Comparison of ENCODE assay signal across 1 cellular context in genomic region chr3:52446631-52447511, GRCh38.
A peak's percentile ranks its signal among the peaks of the same experiment; 100 is the strongest.
TF ChIP-seq lines count a peak whose summit lies in the region.

No MANE protein-coding gene starts in this region.

TF ChIP-seq in HepG2, 621 proteins besides CTCF, POLR2A, EP300 and RAD21 (continued from another document):
- TF ChIP-seq SKIL (CRISPR knock-in tag; IDR thresholded peaks at IDR 0.05; ENCODE audit: borderline replicate concordance) (no peak), KDM2A (CRISPR knock-in tag; IDR thresholded peaks at IDR 0.05; ENCODE audit: borderline replicate concordance, low read depth) (no peak; the same call in 1 of the 2 replicates), ZNF549 (CRISPR knock-in tag; IDR thresholded peaks at IDR 0.05) (no peak), ZNF569 (CRISPR knock-in tag; IDR thresholded peaks at IDR 0.05; ENCODE audit: borderline replicate concordance) (no peak), PRMT3 (CRISPR knock-in tag; IDR thresholded peaks at IDR 0.05; ENCODE audit: borderline replicate concordance, low read depth) (no peak), ATF5 (CRISPR knock-in tag; IDR thresholded peaks at IDR 0.05; ENCODE audit: low read depth) (no peak), HMGA1 (CRISPR knock-in tag; conservative IDR thresholded peaks at IDR 0.05) (no peak), KDM1A (CRISPR knock-in tag; IDR thresholded peaks at IDR 0.05) (no peak), ZNF816 (CRISPR knock-in tag; IDR thresholded peaks at IDR 0.05; ENCODE audit: borderline replicate concordance) (no peak), ZNF143 (CRISPR knock-in tag; IDR thresholded peaks at IDR 0.05) (no peak), KLF13 (CRISPR knock-in tag; IDR thresholded peaks at IDR 0.05) (peak; percentile 63; the same call in 1 of the 2 replicates), GATAD2A (CRISPR knock-in tag; IDR thresholded peaks at IDR 0.05) (peak; percentile 51; the same call in 1 of the 2 replicates), ZNF879 (CRISPR knock-in tag; IDR thresholded peaks at IDR 0.05) (no peak), KDM5A (IDR thresholded peaks at IDR 0.05; ENCODE audit: borderline replicate concordance, low read length) (no peak), ZNF460 (CRISPR knock-in tag; IDR thresholded peaks at IDR 0.05; ENCODE audit: borderline replicate concordance) (no peak), ZNF678 (CRISPR knock-in tag; IDR thresholded peaks at IDR 0.05) (no peak), ZBTB2 (CRISPR knock-in tag; IDR thresholded peaks at IDR 0.05; ENCODE audit: low read depth) (no peak), ZNF264 (CRISPR knock-in tag; IDR thresholded peaks at IDR 0.05) (no peak), ZNF33A (CRISPR knock-in tag; IDR thresholded peaks at IDR 0.05; ENCODE audit: borderline replicate concordance) (no peak), ZSCAN25 (CRISPR knock-in tag; IDR thresholded peaks at IDR 0.05) (no peak), GABPB1 (CRISPR knock-in tag; IDR thresholded peaks at IDR 0.05) (no peak; the same call in 1 of the 2 replicates), ZNF350 (CRISPR knock-in tag; IDR thresholded peaks at IDR 0.05; ENCODE audit: borderline replicate concordance, low read depth) (no peak; the same call in 1 of the 2 replicates), ZNF607 (CRISPR knock-in tag; IDR thresholded peaks at IDR 0.05; ENCODE audit: borderline replicate concordance) (no peak), PHF21A (CRISPR knock-in tag; IDR thresholded peaks at IDR 0.05) (no peak), SRSF9 (IDR thresholded peaks at IDR 0.05; ENCODE audit: borderline replicate concordance, insufficient read depth, low read depth, low read length, poor library complexity, severe bottlenecking) (no peak), ZNF7 (CRISPR knock-in tag; IDR thresholded peaks at IDR 0.05) (no peak), TBX2 (CRISPR knock-in tag; IDR thresholded peaks at IDR 0.05; ENCODE audit: borderline replicate concordance) (peak; percentile 1; the same call in 1 of the 2 replicates), ZGPAT (CRISPR knock-in tag; IDR thresholded peaks at IDR 0.05) (0 out of 2 replicates have a peak, but pooled peaks have one; percentile 54), GATA4 (IDR thresholded peaks at IDR 0.05; ENCODE audit: borderline replicate concordance, low read depth) (no peak), KDM6A (CRISPR knock-in tag; IDR thresholded peaks at IDR 0.05; ENCODE audit: low read depth) (no peak), ZMYM4 (CRISPR knock-in tag; IDR thresholded peaks at IDR 0.05) (no peak), MTF1 (CRISPR knock-in tag; IDR thresholded peaks at IDR 0.05) (no peak), SIN3B (IDR thresholded peaks at IDR 0.05; ENCODE audit: low read length) (no peak), ZNF503 (CRISPR knock-in tag; IDR thresholded peaks at IDR 0.05) (no peak), NPAS2 (CRISPR knock-in tag; IDR thresholded peaks at IDR 0.05; ENCODE audit: borderline replicate concordance) (no peak), FIP1L1 (IDR thresholded peaks at IDR 0.05; ENCODE audit: borderline replicate concordance, insufficient read depth, low read depth, low read length) (no peak), YEATS2 (CRISPR knock-in tag; IDR thresholded peaks at IDR 0.05; ENCODE audit: borderline replicate concordance) (0 out of 2 replicates have a peak, but pooled peaks have one; percentile 19), SMC3 (IDR thresholded peaks at IDR 0.05; ENCODE audit: low read length) (peak; percentile 95), RBFOX2 (IDR thresholded peaks at IDR 0.05; ENCODE audit: low read depth, low read length) (no peak), CHD2 (IDR thresholded peaks at IDR 0.05; ENCODE audit: low read depth, low read length) (no peak), KLF15 (CRISPR knock-in tag; IDR thresholded peaks at IDR 0.05; ENCODE audit: borderline replicate concordance) (no peak), HNF4G (IDR thresholded peaks at IDR 0.05; ENCODE audit: borderline replicate concordance, low read depth, low read length) (no peak), HNF4G (CRISPR knock-in tag; IDR thresholded peaks at IDR 0.05; ENCODE audit: borderline replicate concordance, low read depth) (peak; percentile 32; the same call in 1 of the 2 replicates), ZNF556 (CRISPR knock-in tag; IDR thresholded peaks at IDR 0.05; ENCODE audit: borderline replicate concordance) (no peak)
- TF ChIP-seq, protein P1, sequence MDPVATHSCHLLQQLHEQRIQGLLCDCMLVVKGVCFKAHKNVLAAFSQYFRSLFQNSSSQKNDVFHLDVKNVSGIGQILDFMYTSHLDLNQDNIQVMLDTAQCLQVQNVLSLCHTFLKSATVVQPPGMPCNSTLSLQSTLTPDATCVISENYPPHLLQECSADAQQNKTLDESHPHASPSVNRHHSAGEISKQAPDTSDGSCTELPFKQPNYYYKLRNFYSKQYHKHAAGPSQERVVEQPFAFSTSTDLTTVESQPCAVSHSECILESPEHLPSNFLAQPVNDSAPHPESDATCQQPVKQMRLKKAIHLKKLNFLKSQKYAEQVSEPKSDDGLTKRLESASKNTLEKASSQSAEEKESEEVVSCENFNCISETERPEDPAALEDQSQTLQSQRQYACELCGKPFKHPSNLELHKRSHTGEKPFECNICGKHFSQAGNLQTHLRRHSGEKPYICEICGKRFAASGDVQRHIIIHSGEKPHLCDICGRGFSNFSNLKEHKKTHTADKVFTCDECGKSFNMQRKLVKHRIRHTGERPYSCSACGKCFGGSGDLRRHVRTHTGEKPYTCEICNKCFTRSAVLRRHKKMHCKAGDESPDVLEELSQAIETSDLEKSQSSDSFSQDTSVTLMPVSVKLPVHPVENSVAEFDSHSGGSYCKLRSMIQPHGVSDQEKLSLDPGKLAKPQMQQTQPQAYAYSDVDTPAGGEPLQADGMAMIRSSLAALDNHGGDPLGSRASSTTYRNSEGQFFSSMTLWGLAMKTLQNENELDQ (CRISPR knock-in tag; IDR thresholded peaks at IDR 0.05; ENCODE audit: borderline replicate concordance) = no peak
- TF ChIP-seq, protein P2, sequence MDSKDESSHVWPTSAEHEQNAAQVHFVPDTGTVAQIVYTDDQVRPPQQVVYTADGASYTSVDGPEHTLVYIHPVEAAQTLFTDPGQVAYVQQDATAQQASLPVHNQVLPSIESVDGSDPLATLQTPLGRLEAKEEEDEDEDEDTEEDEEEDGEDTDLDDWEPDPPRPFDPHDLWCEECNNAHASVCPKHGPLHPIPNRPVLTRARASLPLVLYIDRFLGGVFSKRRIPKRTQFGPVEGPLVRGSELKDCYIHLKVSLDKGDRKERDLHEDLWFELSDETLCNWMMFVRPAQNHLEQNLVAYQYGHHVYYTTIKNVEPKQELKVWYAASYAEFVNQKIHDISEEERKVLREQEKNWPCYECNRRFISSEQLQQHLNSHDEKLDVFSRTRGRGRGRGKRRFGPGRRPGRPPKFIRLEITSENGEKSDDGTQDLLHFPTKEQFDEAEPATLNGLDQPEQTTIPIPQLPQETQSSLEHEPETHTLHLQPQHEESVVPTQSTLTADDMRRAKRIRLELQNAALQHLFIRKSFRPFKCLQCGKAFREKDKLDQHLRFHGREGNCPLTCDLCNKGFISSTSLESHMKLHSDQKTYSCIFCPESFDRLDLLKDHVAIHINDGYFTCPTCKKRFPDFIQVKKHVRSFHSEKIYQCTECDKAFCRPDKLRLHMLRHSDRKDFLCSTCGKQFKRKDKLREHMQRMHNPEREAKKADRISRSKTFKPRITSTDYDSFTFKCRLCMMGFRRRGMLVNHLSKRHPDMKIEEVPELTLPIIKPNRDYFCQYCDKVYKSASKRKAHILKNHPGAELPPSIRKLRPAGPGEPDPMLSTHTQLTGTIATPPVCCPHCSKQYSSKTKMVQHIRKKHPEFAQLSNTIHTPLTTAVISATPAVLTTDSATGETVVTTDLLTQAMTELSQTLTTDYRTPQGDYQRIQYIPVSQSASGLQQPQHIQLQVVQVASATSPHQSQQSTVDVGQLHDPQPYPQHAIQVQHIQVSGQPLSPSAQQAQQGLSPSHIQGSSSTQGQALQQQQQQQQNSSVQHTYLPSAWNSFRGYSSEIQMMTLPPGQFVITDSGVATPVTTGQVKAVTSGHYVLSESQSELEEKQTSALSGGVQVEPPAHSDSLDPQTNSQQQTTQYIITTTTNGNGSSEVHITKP (CRISPR knock-in tag; IDR thresholded peaks at IDR 0.05; ENCODE audit: low read depth) = no peak
- TF ChIP-seq, protein P3, sequence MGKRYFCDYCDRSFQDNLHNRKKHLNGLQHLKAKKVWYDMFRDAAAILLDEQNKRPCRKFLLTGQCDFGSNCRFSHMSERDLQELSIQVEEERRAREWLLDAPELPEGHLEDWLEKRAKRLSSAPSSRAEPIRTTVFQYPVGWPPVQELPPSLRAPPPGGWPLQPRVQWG (CRISPR knock-in tag; IDR thresholded peaks at IDR 0.05; ENCODE audit: borderline replicate concordance, low read depth) = no peak
- TF ChIP-seq, protein P4, sequence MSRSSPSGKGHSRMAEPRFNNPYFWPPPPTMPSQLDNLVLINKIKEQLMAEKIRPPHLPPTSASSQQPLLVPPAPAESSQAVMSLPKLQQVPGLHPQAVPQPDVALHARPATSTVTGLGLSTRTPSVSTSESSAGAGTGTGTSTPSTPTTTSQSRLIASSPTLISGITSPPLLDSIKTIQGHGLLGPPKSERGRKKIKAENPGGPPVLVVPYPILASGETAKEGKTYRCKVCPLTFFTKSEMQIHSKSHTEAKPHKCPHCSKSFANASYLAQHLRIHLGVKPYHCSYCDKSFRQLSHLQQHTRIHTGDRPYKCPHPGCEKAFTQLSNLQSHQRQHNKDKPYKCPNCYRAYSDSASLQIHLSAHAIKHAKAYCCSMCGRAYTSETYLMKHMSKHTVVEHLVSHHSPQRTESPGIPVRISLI (CRISPR knock-in tag; IDR thresholded peaks at IDR 0.05; ENCODE audit: borderline replicate concordance) = no peak
- TF ChIP-seq, protein P5, sequence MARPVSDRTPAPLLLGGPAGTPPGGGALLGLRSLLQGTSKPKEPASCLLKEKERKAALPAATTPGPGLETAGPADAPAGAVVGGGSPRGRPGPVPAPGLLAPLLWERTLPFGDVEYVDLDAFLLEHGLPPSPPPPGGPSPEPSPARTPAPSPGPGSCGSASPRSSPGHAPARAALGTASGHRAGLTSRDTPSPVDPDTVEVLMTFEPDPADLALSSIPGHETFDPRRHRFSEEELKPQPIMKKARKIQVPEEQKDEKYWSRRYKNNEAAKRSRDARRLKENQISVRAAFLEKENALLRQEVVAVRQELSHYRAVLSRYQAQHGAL (CRISPR knock-in tag; IDR thresholded peaks at IDR 0.05; ENCODE audit: not compliant biosample characterization) = no peak
